Comparison of ENCODE assay signal across 24 cellular contexts in the genomic region with DNA sequence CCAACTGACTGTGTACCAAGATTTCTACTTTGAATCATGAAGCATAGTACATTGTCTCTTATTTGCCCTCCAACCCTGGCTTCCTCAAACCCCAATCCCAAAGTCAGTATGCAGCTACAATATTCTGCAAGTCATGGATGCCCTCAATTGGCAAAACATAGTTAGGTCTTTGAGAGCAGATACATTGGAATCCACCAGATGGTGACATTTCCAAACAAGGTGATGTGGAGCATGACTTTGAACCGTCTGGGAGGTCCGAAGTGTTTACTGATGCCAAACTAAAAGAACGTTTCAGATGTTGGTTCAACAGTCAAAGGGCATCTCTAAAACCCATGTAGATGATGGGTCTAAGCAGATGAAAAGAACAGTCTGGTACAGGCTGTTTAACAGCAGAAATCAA. TPM values are rescaled to one million over a fixed set of nuclear protein-coding genes. Genes with fewer than 3 reads are reported as not detected.
DNase-seq lines count a peak whose midpoint lies in the region; ATAC-seq and TF ChIP-seq lines count a peak whose summit lies in the region.
"Had no signal": no experiment of that assay in that cellular context is flagged by ENCODE, and none has a peak within 500 bp of the region (broad histone marks: within the 10 kb centered on the region; RNA-seq: fewer than 3 reads in every experiment).

No MANE protein-coding gene starts in this region.

- no peak for TF ChIP-seq CTCF in HEK293 (tag by site-specific recombination; IDR thresholded peaks at IDR 0.05)
- TF ChIP-seq CTCF in foreskin keratinocyte (conservative IDR thresholded peaks at IDR 0.05) = peak; percentile 22

- H4K20me1 ChIP-seq in BLaER1 = peaks cover 10% of the 10 kb centered on the region; the same call in 1 of the 2 replicates

- no peaks in the 10 kb centered on the region for H3K36me3 ChIP-seq in BLaER1
- no peaks in the 10 kb centered on the region for H3K36me3 ChIP-seq in HEK293 (ENCODE audit: control insufficient read depth in 2 of 2, insufficient read depth in 1 of 2, low read length in 2 of 2)
- H3K36me3 ChIP-seq: gastrocnemius medialis, spleen had no signal

- no peaks in the 10 kb centered on the region for H3K9me3 ChIP-seq in BLaER1
- H3K9me3 ChIP-seq in HEK293 (ENCODE audit: control insufficient read depth, insufficient read depth, low read depth, low read length) = no peaks in the 10 kb centered on the region; the same call in 1 of the 2 replicates
- H3K9me3 ChIP-seq: Caco-2, gastrocnemius medialis, spleen, testis had no signal

- H3K4me1 ChIP-seq in BLaER1 = peaks cover 10% of the 10 kb centered on the region
- peaks cover 3% of the 10 kb centered on the region; the same call in 1 of the 2 replicates for H3K4me1 ChIP-seq in HEK293 (ENCODE audit: control insufficient read depth, insufficient read depth, low read length)
- H3K4me1 ChIP-seq in foreskin keratinocyte = no peaks in the 10 kb centered on the region
- H3K4me1 ChIP-seq: Caco-2, gastrocnemius medialis, spleen, testis had no signal

- H3K27me3 ChIP-seq in BLaER1 (peaks cover 95% of the 10 kb centered on the region), foreskin keratinocyte (no peaks in the 10 kb centered on the region)
- H3K27me3 ChIP-seq: gastrocnemius medialis, testis had no signal

- no peak overlapping the region for H3K27ac ChIP-seq in BLaER1
- no peak overlapping the region for H3K27ac ChIP-seq in HEK293 (ENCODE audit: extremely low read depth, low read depth, low read length)
- no peak overlapping the region for H3K27ac ChIP-seq in foreskin keratinocyte
- H3K27ac ChIP-seq: gastrocnemius medialis, spleen, testis had no signal

- H3K9ac ChIP-seq in BLaER1 = no peak overlapping the region

- POLR2A ChIA-PET in HEK293 (lab: Yijun Ruan, JAX) = no interaction called here

- CTCF ChIA-PET in HEK293 (lab: Yijun Ruan, JAX) = interaction anchor here (0.6 to 0.9 kb wide), 2 partner anchors 18 to 79 kb away, joined by 3 read pairs; no protein-coding TSS in a partner anchor

- in situ Hi-C loops in SK-MEL-5 (cut with HindIII; ENCODE audit: low pct_unique_long_range_greater_than_20kb, low sequenced_read_pairs) = no loop called here

- DNase-seq in SK-MEL-5 (ENCODE audit: low read depth, low spot score) = peak; percentile 8
- DNase-seq in foreskin keratinocyte = no peak
- DNase-seq in NCI-H1694 treated with DMSO at 0.1 percent for 48 hours (lab: John Stamatoyannopoulos, UW) = no peak
- no peak for DNase-seq in DMS 273 treated with DMSO at 0.1 percent for 48 hours (lab: John Stamatoyannopoulos, UW)
- DNase-seq: activated CD8-positive, alpha-beta memory T cell treated with anti-CD3 and anti-CD28 coated beads, Interleukin-2, amount 50 U/mL, for 4 hours; activated effector memory CD4-positive, alpha-beta T cell treated with anti-CD3 and anti-CD28 coated beads, Interleukin-2, amount 50 U/mL, for 16 hours; anterior cingulate cortex; Caco-2; gastrocnemius medialis; GF-D8; GOT3; naive B cell; NCI-H1092; NK-92 treated with Interleukin-12 subunit alpha and Interleukin-12 subunit beta, amount 100 ng/mL, for 24 hours; spleen; testis had no signal

- no peak for ATAC-seq in foreskin keratinocyte
- ATAC-seq in HG03565 (IDR thresholded peaks at IDR 0.05; ENCODE audit: unreplicated experiment) = no peak
- ATAC-seq in GM19397 (IDR thresholded peaks at IDR 0.05; ENCODE audit: unreplicated experiment) = no peak
- ATAC-seq: gastrocnemius medialis had no signal

- H3K4me3 ChIP-seq in BLaER1 (no peak overlapping the region), HEK293 (ENCODE audit: low read depth, low read length) (no peak overlapping the region)
- H3K4me3 ChIP-seq: gastrocnemius medialis, lung, spleen, testis had no signal

- peak overlapping the region; percentile 36; the same call in 1 of the 2 replicates for H3K4me2 ChIP-seq in BLaER1

TF ChIP-seq in HEK293, 187 proteins besides CTCF, POLR2A, EP300 and RAD21:
- TF ChIP-seq ZNF26 (tag by site-specific recombination; IDR thresholded peaks at IDR 0.05) (0 out of 2 replicates have a peak, but pooled peaks have one; percentile 6), TRIM28 (IDR thresholded peaks at IDR 0.05; ENCODE audit: borderline replicate concordance, low read length) (no peak)

RNA-seq across cellular contexts. Expression of gene FRMD7, which starts 43.7 kb away (rescaled TPM):
- total RNA-seq in SK-MEL-5 (2014; rRNA removed; shearing (Covaris generic)) = 0.05 TPM in 1 of 2 replicates, not detected in the other
- 0.06 TPM in 1 of 2 replicates, not detected in the other for polyA plus RNA-seq in SK-MEL-5 (2015; cell fraction: cytosol; rRNA removed)
- not detected in 2 replicates for polyA plus RNA-seq in SK-MEL-5 (2015; cell fraction: nucleus; rRNA removed)
- not detected in 2 replicates for total RNA-seq in foreskin keratinocyte
- polyA plus RNA-seq in foreskin keratinocyte = not detected in 2 replicates
- total RNA-seq: Caco-2; gastrocnemius medialis; lung; progenitor cell of endocrine pancreas; T-helper 2 cell treated with Interferon-gamma antibody and Interleukin-4, amounts not matched to agents 100 ng/mL and 5 ng/mL, for 36 hours had no signal
- polyA plus RNA-seq: IgD-negative memory B cell, spleen had no signal

RNA-seq across cellular contexts. Expression of gene RAP2C, which starts 47.8 kb away (rescaled TPM):
- 8.6 and 10.1 TPM in 2 replicates for total RNA-seq in SK-MEL-5 (2014; rRNA removed; shearing (Covaris generic))
- 12.7 and 19.6 TPM in 2 replicates for polyA plus RNA-seq in SK-MEL-5 (2015; cell fraction: cytosol; rRNA removed)
- 18.4 and 22.1 TPM in 2 replicates for polyA plus RNA-seq in SK-MEL-5 (2015; cell fraction: nucleus; rRNA removed)
- 23.0 and 23.5 TPM in 2 replicates for total RNA-seq in foreskin keratinocyte
- 9.5 and 10.5 TPM in 2 replicates for polyA plus RNA-seq in foreskin keratinocyte
